ENCODE assay signal across 13 cellular contexts in the genomic region with DNA sequence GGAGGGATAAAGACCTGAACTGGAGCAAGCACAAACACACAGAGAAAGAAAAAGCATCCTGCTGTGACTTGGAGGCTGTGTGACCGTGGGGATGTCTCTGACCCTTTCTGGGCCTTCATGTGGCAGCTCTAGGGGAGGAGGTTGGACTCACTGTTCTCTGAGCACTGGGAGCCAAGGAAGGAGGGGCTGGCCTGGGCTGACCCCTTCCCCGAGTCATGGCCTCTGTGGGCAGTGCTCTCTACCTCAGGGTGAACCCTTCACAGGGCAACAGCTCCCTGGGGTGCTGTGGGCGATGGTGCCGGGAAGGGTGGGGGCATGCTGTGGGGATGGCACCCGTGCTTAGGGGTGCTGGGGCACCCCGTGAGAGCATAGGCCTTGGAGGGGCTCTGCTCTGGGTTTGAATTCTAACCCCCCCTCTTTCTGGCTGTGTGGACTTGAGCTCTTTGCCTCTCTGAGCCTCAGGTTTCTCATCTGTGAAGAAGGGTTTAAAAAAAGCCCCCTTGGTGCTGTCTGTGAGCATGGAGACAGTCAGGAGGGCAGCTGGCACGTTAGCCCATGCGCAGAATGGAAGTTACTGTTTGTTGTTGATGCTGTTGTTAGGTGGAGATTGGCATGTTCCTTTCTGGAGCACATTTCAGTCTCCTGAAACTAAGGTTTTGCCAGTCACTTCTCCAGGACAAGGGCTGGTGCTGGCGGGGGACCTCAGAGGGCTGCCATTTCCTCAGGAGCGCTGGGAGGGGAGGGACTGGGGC. TPM values are rescaled to one million over a fixed set of nuclear protein-coding genes. Genes with fewer than 3 reads are reported as not detected.
A peak's percentile ranks its signal among the peaks of the same experiment; 100 is the strongest.
DNase-seq lines count a peak whose midpoint lies in the region; ATAC-seq and TF ChIP-seq lines count a peak whose summit lies in the region.
"Had no signal": no experiment of that assay in that cellular context is flagged by ENCODE, and none has a peak within 500 bp of the region (broad histone marks: within the 10 kb centered on the region; RNA-seq: fewer than 3 reads in every experiment).

No MANE protein-coding gene starts in this region.

- H3K9me3 ChIP-seq in muscle layer of colon (ENCODE audit: low read length) (no peaks in the 10 kb centered on the region), suprapubic skin (no peaks in the 10 kb centered on the region), ovary (no peaks in the 10 kb centered on the region)

- TF ChIP-seq POLR2A in suprapubic skin (IDR thresholded peaks at IDR 0.05) (no peak), ovary (IDR thresholded peaks at IDR 0.05) (no peak)

- WGBS in suprapubic skin: 61% methylated on average over 3 of the region's 10 CpGs
- WGBS in ovary, 3 donors: 81 to 92% (median 92%) methylated on average over 10 of the region's 10 CpGs

- H3K36me3 ChIP-seq in muscle layer of colon (ENCODE audit: insufficient read depth, low read length) (no peaks in the 10 kb centered on the region), suprapubic skin (no peaks in the 10 kb centered on the region), ovary (no peaks in the 10 kb centered on the region)

- DNase-seq in DMS53 (lab: John Stamatoyannopoulos, UW): peak; percentile 18
- DNase-seq in DMS53 treated with DMSO at 0.1 percent for 48 hours (lab: John Stamatoyannopoulos, UW; ENCODE audit: unreplicated experiment): no peak
- DNase-seq in foreskin keratinocyte: no peak
- no peak for DNase-seq in suprapubic skin (ENCODE audit: low spot score in 2 of 2)
- DNase-seq in substantia nigra (lab: John Stamatoyannopoulos, UW): no peak
- no peak for DNase-seq in NCI-H226
- DNase-seq in ovary: no peak
- DNase-seq: activated CD4-positive, alpha-beta T cell treated with anti-CD3 and anti-CD28 coated beads, Interleukin-2, amount 50 U/mL, for 4 hours; effector CD4-positive, alpha-beta T cell; NK-92 treated with Interleukin-12 subunit alpha and Interleukin-12 subunit beta, amount 100 ng/mL, for 24 hours; T1000 had no signal

- no peaks in the 10 kb centered on the region for H3K27me3 ChIP-seq in foreskin keratinocyte
- no peaks in the 10 kb centered on the region for H3K27me3 ChIP-seq in muscle layer of colon (ENCODE audit: control insufficient read depth in 1 of 2, insufficient read depth in 2 of 2, low read length in 2 of 2)
- no peaks in the 10 kb centered on the region for H3K27me3 ChIP-seq in suprapubic skin
- H3K27me3 ChIP-seq in ovary: no peaks in the 10 kb centered on the region

- TF ChIP-seq CTCF in foreskin keratinocyte (conservative IDR thresholded peaks at IDR 0.05) (no peak), suprapubic skin (IDR thresholded peaks at IDR 0.05) (no peak), ovary (IDR thresholded peaks at IDR 0.05) (no peak)

- intact Hi-C loops in ovary (cut with DNase I): no loop called here

- ATAC-seq in foreskin keratinocyte: peak; percentile 47

- H3K4me3 ChIP-seq in muscle layer of colon (ENCODE audit: low read depth in 1 of 2, low read length in 2 of 2) (peak overlapping the region in 1 of 2 donors; percentile 12), suprapubic skin (no peak overlapping the region), ovary (no peak overlapping the region)

- TF ChIP-seq EP300 in suprapubic skin (IDR thresholded peaks at IDR 0.05) (no peak), ovary (IDR thresholded peaks at IDR 0.05) (no peak)

- H3K27ac ChIP-seq in foreskin keratinocyte (no peak overlapping the region), muscle layer of colon (ENCODE audit: low read depth, low read length) (peak overlapping the region; percentile 85), suprapubic skin (peak overlapping the region; percentile 73), substantia nigra (ENCODE audit: low read depth, low read length, poor library complexity, severe bottlenecking) (no peak overlapping the region), ovary (peak overlapping the region in 1 of 2 donors; percentile 36)
- H3K27ac ChIP-seq: 22Rv1 had no signal

- H3K9ac ChIP-seq in muscle layer of colon (ENCODE audit: low read length): peak overlapping the region; percentile 16

- H3K4me1 ChIP-seq in foreskin keratinocyte: no peaks in the 10 kb centered on the region
- peaks cover 51% of the 10 kb centered on the region for H3K4me1 ChIP-seq in muscle layer of colon (ENCODE audit: insufficient read depth, low read length)
- H3K4me1 ChIP-seq in suprapubic skin: peaks cover 40% of the 10 kb centered on the region
- H3K4me1 ChIP-seq in ovary (ENCODE audit: insufficient read depth): no peaks in the 10 kb centered on the region

RNA-seq across cellular contexts. Expression of gene TOGARAM2, which starts 0.7 kb away (rescaled TPM):
- 0.24 and 0.28 TPM in 2 replicates for total RNA-seq in foreskin keratinocyte
- polyA plus RNA-seq in foreskin keratinocyte: 0.06 and 0.10 TPM in 2 replicates
- 1 to 10 TPM in 2 of 4 donors, under 1 TPM in 2; 0.08 to 4.9 (median 1.4) TPM for total RNA-seq in suprapubic skin
- total RNA-seq in ovary: 10 to 100 TPM in 1 of 7 donors, 1 to 10 TPM in 5, under 1 TPM in 1; 0.95 to 21.1 (median 1.8) TPM
- polyA plus RNA-seq in ovary: under 1 TPM; 0.33 to 0.58 TPM

Comparison
In these comparisons a context has a peak if more than half of its experiments do, and no peak if none do; other contexts are left out.
1. H3K27ac ChIP-seq: peak in muscle layer of colon (single experiment) and suprapubic skin (single experiment); none in foreskin keratinocyte (single experiment) and substantia nigra (single experiment).